ENCODE assay signal across 1 cellular context in genomic region chr1:110034451-110035235, GRCh38.
TF ChIP-seq lines count a peak whose summit lies in the region.

STRIP1 (plus strand) TSS chr1:110034624; CDS start chr1:110034638, 14 bp downstream.

TF ChIP-seq in GM12878, 131 proteins besides CTCF, POLR2A, EP300 and RAD21 (continued from another document and continues in another):
- TF ChIP-seq E2F4 (IDR thresholded peaks at IDR 0.05; ENCODE audit: low read depth, low read length), result no peak
- peak; percentile 95 for TF ChIP-seq SIX5 (IDR thresholded peaks at IDR 0.05; ENCODE audit: low read depth, low read length, severe bottlenecking)
- TF ChIP-seq, protein P1, sequence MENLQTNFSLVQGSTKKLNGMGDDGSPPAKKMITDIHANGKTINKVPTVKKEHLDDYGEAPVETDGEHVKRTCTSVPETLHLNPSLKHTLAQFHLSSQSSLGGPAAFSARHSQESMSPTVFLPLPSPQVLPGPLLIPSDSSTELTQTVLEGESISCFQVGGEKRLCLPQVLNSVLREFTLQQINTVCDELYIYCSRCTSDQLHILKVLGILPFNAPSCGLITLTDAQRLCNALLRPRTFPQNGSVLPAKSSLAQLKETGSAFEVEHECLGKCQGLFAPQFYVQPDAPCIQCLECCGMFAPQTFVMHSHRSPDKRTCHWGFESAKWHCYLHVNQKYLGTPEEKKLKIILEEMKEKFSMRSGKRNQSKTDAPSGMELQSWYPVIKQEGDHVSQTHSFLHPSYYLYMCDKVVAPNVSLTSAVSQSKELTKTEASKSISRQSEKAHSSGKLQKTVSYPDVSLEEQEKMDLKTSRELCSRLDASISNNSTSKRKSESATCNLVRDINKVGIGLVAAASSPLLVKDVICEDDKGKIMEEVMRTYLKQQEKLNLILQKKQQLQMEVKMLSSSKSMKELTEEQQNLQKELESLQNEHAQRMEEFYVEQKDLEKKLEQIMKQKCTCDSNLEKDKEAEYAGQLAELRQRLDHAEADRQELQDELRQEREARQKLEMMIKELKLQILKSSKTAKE (IDR thresholded peaks at IDR 0.05; ENCODE audit: low read depth, poor library complexity, severe bottlenecking), result no peak
- TF ChIP-seq CEBPZ (IDR thresholded peaks at IDR 0.05; ENCODE audit: low read depth, low read length), result no peak
- TF ChIP-seq, protein P2, sequence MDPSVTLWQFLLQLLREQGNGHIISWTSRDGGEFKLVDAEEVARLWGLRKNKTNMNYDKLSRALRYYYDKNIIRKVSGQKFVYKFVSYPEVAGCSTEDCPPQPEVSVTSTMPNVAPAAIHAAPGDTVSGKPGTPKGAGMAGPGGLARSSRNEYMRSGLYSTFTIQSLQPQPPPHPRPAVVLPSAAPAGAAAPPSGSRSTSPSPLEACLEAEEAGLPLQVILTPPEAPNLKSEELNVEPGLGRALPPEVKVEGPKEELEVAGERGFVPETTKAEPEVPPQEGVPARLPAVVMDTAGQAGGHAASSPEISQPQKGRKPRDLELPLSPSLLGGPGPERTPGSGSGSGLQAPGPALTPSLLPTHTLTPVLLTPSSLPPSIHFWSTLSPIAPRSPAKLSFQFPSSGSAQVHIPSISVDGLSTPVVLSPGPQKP (IDR thresholded peaks at IDR 0.05; ENCODE audit: low read depth, low read length), result no peak
- TF ChIP-seq CHD2 (IDR thresholded peaks at IDR 0.05; ENCODE audit: borderline replicate concordance, low read depth, low read length), result peak; percentile 100
- TF ChIP-seq, protein P3, sequence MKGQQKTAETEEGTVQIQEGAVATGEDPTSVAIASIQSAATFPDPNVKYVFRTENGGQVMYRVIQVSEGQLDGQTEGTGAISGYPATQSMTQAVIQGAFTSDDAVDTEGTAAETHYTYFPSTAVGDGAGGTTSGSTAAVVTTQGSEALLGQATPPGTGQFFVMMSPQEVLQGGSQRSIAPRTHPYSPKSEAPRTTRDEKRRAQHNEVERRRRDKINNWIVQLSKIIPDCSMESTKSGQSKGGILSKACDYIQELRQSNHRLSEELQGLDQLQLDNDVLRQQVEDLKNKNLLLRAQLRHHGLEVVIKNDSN (IDR thresholded peaks at IDR 0.05; ENCODE audit: borderline replicate concordance, extremely low read length, insufficient read depth, low read depth, low read length), result no peak
- TF ChIP-seq FOS (IDR thresholded peaks at IDR 0.05; ENCODE audit: borderline replicate concordance, extremely low read depth, insufficient read length), result no peak
- no peak for TF ChIP-seq WRNIP1 (IDR thresholded peaks at IDR 0.05; ENCODE audit: borderline replicate concordance, low read depth, low read length)
- no peak for TF ChIP-seq NFYA (IDR thresholded peaks at IDR 0.05; ENCODE audit: borderline replicate concordance, low read depth, low read length)
- TF ChIP-seq REST (IDR thresholded peaks at IDR 0.05; ENCODE audit: low read depth, low read length), result no peak
- TF ChIP-seq, protein P4, sequence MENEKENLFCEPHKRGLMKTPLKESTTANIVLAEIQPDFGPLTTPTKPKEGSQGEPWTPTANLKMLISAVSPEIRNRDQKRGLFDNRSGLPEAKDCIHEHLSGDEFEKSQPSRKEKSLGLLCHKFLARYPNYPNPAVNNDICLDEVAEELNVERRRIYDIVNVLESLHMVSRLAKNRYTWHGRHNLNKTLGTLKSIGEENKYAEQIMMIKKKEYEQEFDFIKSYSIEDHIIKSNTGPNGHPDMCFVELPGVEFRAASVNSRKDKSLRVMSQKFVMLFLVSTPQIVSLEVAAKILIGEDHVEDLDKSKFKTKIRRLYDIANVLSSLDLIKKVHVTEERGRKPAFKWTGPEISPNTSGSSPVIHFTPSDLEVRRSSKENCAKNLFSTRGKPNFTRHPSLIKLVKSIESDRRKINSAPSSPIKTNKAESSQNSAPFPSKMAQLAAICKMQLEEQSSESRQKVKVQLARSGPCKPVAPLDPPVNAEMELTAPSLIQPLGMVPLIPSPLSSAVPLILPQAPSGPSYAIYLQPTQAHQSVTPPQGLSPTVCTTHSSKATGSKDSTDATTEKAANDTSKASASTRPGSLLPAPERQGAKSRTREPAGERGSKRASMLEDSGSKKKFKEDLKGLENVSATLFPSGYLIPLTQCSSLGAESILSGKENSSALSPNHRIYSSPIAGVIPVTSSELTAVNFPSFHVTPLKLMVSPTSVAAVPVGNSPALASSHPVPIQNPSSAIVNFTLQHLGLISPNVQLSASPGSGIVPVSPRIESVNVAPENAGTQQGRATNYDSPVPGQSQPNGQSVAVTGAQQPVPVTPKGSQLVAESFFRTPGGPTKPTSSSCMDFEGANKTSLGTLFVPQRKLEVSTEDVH (IDR thresholded peaks at IDR 0.05; ENCODE audit: low read depth, partially characterized antibody), result no peak
- TF ChIP-seq MTA2 (IDR thresholded peaks at IDR 0.05; ENCODE audit: low read depth), result no peak
- TF ChIP-seq, protein P5, sequence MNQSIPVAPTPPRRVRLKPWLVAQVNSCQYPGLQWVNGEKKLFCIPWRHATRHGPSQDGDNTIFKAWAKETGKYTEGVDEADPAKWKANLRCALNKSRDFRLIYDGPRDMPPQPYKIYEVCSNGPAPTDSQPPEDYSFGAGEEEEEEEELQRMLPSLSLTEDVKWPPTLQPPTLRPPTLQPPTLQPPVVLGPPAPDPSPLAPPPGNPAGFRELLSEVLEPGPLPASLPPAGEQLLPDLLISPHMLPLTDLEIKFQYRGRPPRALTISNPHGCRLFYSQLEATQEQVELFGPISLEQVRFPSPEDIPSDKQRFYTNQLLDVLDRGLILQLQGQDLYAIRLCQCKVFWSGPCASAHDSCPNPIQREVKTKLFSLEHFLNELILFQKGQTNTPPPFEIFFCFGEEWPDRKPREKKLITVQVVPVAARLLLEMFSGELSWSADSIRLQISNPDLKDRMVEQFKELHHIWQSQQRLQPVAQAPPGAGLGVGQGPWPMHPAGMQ (IDR thresholded peaks at IDR 0.05; ENCODE audit: borderline replicate concordance), result peak; percentile 93
- TF ChIP-seq IKZF2 (IDR thresholded peaks at IDR 0.05), result no peak
- TF ChIP-seq, protein P6, sequence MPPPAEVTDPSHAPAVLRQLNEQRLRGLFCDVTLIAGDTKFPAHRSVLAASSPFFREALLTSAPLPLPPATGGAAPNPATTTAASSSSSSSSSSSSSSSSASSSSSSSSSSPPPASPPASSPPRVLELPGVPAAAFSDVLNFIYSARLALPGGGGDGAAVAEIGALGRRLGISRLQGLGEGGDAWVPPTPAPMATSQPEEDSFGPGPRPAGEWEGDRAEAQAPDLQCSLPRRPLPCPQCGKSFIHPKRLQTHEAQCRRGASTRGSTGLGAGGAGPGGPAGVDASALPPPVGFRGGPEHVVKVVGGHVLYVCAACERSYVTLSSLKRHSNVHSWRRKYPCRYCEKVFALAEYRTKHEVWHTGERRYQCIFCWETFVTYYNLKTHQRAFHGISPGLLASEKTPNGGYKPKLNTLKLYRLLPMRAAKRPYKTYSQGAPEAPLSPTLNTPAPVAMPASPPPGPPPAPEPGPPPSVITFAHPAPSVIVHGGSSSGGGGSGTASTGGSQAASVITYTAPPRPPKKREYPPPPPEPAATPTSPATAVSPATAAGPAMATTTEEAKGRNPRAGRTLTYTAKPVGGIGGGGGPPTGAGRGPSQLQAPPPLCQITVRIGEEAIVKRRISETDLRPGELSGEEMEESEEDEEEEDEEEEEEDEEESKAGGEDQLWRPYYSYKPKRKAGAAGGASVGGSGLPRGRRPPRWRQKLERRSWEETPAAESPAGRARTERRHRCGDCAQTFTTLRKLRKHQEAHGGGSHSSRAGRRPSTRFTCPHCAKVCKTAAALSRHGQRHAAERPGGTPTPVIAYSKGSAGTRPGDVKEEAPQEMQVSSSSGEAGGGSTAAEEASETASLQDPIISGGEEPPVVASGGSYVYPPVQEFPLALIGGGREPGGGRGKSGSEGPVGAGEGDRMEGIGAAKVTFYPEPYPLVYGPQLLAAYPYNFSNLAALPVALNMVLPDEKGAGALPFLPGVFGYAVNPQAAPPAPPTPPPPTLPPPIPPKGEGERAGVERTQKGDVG (CRISPR knock-in tag; IDR thresholded peaks at IDR 0.05), result no peak
- TF ChIP-seq EED (IDR thresholded peaks at IDR 0.05; ENCODE audit: low read depth), result no peak
- peak; percentile 21 to 40; a peak in 2 of 4 replicates for TF ChIP-seq BHLHE40 (IDR thresholded peaks at IDR 0.05; ENCODE audit: borderline replicate concordance in 1 of 2, low read depth in 2 of 2, low read length in 1 of 2)
- TF ChIP-seq STAT3 (IDR thresholded peaks at IDR 0.05; ENCODE audit: low read depth, low read length), result no peak
- no peak for TF ChIP-seq NRF1 (conservative IDR thresholded peaks at IDR 0.05; ENCODE audit: low read depth, low read length)
- no peak for TF ChIP-seq TCF3 (IDR thresholded peaks at IDR 0.05; ENCODE audit: borderline replicate concordance, insufficient read depth, low read depth, low read length)
- TF ChIP-seq JUNB (IDR thresholded peaks at IDR 0.05), result no peak
- no peak for TF ChIP-seq YBX1 (IDR thresholded peaks at IDR 0.05)
- TF ChIP-seq NFXL1 (IDR thresholded peaks at IDR 0.05; ENCODE audit: borderline replicate concordance), result no peak
- TF ChIP-seq ZNF24 (IDR thresholded peaks at IDR 0.05), result no peak
- TF ChIP-seq E4F1 (IDR thresholded peaks at IDR 0.05; ENCODE audit: borderline replicate concordance, partially characterized antibody), result peak; percentile 12
